Comparison of ENCODE assay signal across 8 cellular contexts in genomic region chr17:17416400-17417360, GRCh38.
DNase-seq lines count a peak whose midpoint lies in the region; ATAC-seq, FAIRE-seq and TF ChIP-seq lines count a peak whose summit lies in the region.

No MANE protein-coding gene starts in this region.

- H3K9ac ChIP-seq in OCI-LY3 (ENCODE audit: low read length) = no peak overlapping the region
- H3K9ac ChIP-seq in kidney (ENCODE audit: low read length in 2 of 2) = no peak overlapping the region

- H4K20me1 ChIP-seq in OCI-LY3 (ENCODE audit: insufficient read depth, low read length) = no peaks in the 10 kb centered on the region

- H3K4me1 ChIP-seq in OCI-LY3 (ENCODE audit: low read length) (peaks cover 30% of the 10 kb centered on the region), mucosa of descending colon (ENCODE audit: low read depth) (peaks cover 10% of the 10 kb centered on the region), kidney (ENCODE audit: control insufficient read depth in 1 of 2, insufficient read depth in 1 of 2, low read depth in 1 of 2, low read length in 2 of 2) (peaks cover 0 to 4% of the 10 kb centered on the region in 2 donors)

- TF ChIP-seq CTCF in OCI-LY3 (IDR thresholded peaks at IDR 0.05; ENCODE audit: low read depth, low read length) (no peak), choroid plexus epithelial cell (conservative IDR thresholded peaks at IDR 0.05; ENCODE audit: low read depth, low read length) (no peak), mucosa of descending colon (IDR thresholded peaks at IDR 0.05) (no peak), kidney (IDR thresholded peaks at IDR 0.05; ENCODE audit: borderline replicate concordance, extremely low read depth, insufficient read depth) (no peak)

- no peaks in the 10 kb centered on the region for H3K36me3 ChIP-seq in OCI-LY3 (replicated peaks; ENCODE audit: low read depth, low read length)
- no peaks in the 10 kb centered on the region for H3K36me3 ChIP-seq in mucosa of descending colon (ENCODE audit: low read depth)
- no peaks in the 10 kb centered on the region for H3K36me3 ChIP-seq in kidney (ENCODE audit: control insufficient read depth in 1 of 2, insufficient read depth in 2 of 2, low read length in 2 of 2)

- DNase-seq in H4 (ENCODE audit: low spot score) (peak; percentile 71), choroid plexus epithelial cell (ENCODE audit: low read depth) (peak; percentile 62), mucosa of descending colon (peak in 1 of 3 donors; percentile 31), kidney (no peak)

- no peak overlapping the region for H3K4me2 ChIP-seq in OCI-LY3 (ENCODE audit: low read length)

- intact Hi-C loops in mucosa of descending colon (cut with DNase I, micrococcal nuclease) = no loop called here
- intact Hi-C loops in kidney (cut with DNase I) = no loop called here

- ATAC-seq in mucosa of descending colon (peak; percentile 48), HG03196 (IDR thresholded peaks at IDR 0.05; ENCODE audit: unreplicated experiment) (no peak), GM21717 (IDR thresholded peaks at IDR 0.05; ENCODE audit: unreplicated experiment) (no peak), HG03571 (IDR thresholded peaks at IDR 0.05; ENCODE audit: unreplicated experiment) (no peak)

- no peaks in the 10 kb centered on the region for H3K27me3 ChIP-seq in OCI-LY3 (ENCODE audit: low read depth, low read length)

- H2AFZ ChIP-seq in OCI-LY3 (ENCODE audit: low read depth, low read length) = 0 out of 2 replicates have a peak overlapping the region, but pooled peaks have one; percentile 52

- no peak overlapping the region for H3K27ac ChIP-seq in OCI-LY3 (ENCODE audit: low read length)
- H3K27ac ChIP-seq in kidney (ENCODE audit: low read depth in 2 of 2, low read length in 2 of 2) = no peak overlapping the region

- FAIRE-seq in kidney (lab: Jason Lieb, UNC) = no peak

- H3K9me3 ChIP-seq in OCI-LY3 (ENCODE audit: insufficient read depth, low read length) = 0 out of 2 replicates have a peak, but pooled peaks cover 5% of the 10 kb centered on the region
- H3K9me3 ChIP-seq in mucosa of descending colon = no peaks in the 10 kb centered on the region
- H3K9me3 ChIP-seq in kidney (ENCODE audit: control insufficient read depth in 1 of 2, low read length in 2 of 2) = no peaks in the 10 kb centered on the region

- H3K4me3 ChIP-seq in OCI-LY3 (ENCODE audit: low read length) (no peak overlapping the region), choroid plexus epithelial cell (ENCODE audit: low read depth, low read length) (no peak overlapping the region), mucosa of descending colon (no peak overlapping the region), kidney (ENCODE audit: low read length in 2 of 2) (no peak overlapping the region)

- no peaks in the 10 kb centered on the region for H3K79me2 ChIP-seq in OCI-LY3 (ENCODE audit: low read length)
